Comparison of ENCODE assay signal across 29 cellular contexts in the genomic region with DNA sequence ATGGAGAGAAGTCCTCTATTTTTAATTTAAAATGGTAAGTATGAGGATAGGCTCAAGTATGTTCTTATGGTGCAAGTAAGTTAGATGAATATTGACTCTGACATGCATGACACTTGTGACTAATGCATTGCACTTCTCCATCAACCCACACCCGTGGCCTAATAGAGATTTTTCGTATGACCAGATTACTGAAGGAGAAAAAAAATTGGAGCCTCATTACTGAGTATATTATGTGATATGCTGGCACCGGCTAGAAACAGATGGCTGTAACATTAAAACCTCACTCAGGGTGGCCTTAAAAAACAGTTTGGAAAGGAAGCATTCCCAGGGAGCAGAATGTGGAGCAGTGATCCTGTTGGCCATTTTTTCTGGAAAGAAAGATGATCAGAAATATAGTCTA.
"Had no signal": no experiment of that assay in that cellular context is flagged by ENCODE, and none has a peak within 500 bp of the region (broad histone marks: within the 10 kb centered on the region; RNA-seq: fewer than 3 reads in every experiment).

No MANE protein-coding gene starts in this region.

- H3K9me3 ChIP-seq: MG63 had no signal

- DNase-seq: activated CD4-positive, alpha-beta memory T cell treated with anti-CD3 and anti-CD28 coated beads, Interleukin-2, amount 10 ng/mL, durations not matched to agents 7 days and 5 days; activated CD4-positive, alpha-beta T cell treated with anti-CD3 and anti-CD28 coated beads for 36 hours; activated CD4-positive, alpha-beta T cell treated with anti-CD3 and anti-CD28 coated beads, Interleukin-2, amount 50 U/mL, for 1 hour; activated gamma-delta T cell; activated naive CD4-positive, alpha-beta T cell treated with anti-CD3 and anti-CD28 coated beads for 36 hours; activated T-cell treated with anti-CD3 and anti-CD28 coated beads for 4 hours; activated T-cell treated with anti-CD3 and anti-CD28 coated beads, Interleukin-2, amount 50 U/mL, for 48 hours; anterior cingulate cortex; central memory CD4-positive, alpha-beta T cell; MG63; MV-4-11; NCI-H1092 treated with DMSO at 0.1 percent for 48 hours; NCI-H1417 treated with DMSO at 0.1 percent for 48 hours; NCI-H187; NCI-H2081; NCI-H2227 treated with DMSO at 0.1 percent for 48 hours; NCI-H69; NK-92 treated with Interleukin-12 subunit alpha and Interleukin-12 subunit beta, amount 100 ng/mL, for 24 hours; OCI-M1; RPMI8226; T-cell; T-helper 2 cell; T1000; WERI-Rb-1 had no signal

- H3K27ac ChIP-seq: SK-N-MC, WERI-Rb-1 had no signal

- H3K27me3 ChIP-seq: MG63 had no signal

- H3K36me3 ChIP-seq: MG63, WERI-Rb-1 had no signal

- H3K36me3 Mint-ChIP-seq: activated naive CD8-positive, alpha-beta T cell; T-cell had no signal

- H3K4me3 ChIP-seq: MG63, SK-N-MC had no signal

- H3K4me1 Mint-ChIP-seq: activated CD4-positive, alpha-beta memory T cell treated with anti-CD3 and anti-CD28 coated beads, Interleukin-2, amount 10 ng/mL, durations not matched to agents 7 days and 5 days; activated CD4-positive, alpha-beta T cell treated with anti-CD3 and anti-CD28 coated beads for 36 hours; activated T-helper 17 cell treated with anti-CD3 and anti-CD28 coated beads, Interleukin-2, amount 50 U/mL, for 72 hours; T-cell had no signal

- ATAC-seq: activated CD4-positive, alpha-beta T cell treated with anti-CD3 and anti-CD28 coated beads for 36 hours; activated T-helper 17 cell treated with anti-CD3 and anti-CD28 coated beads, Interleukin-2, amount 50 U/mL, for 72 hours; Panc1; Right ventricle myocardium inferior; T-cell had no signal

- H3K9me3 Mint-ChIP-seq: activated CD4-positive, alpha-beta memory T cell treated with anti-CD3 and anti-CD28 coated beads, Interleukin-2, amount 10 ng/mL, durations not matched to agents 7 days and 5 days; activated naive CD4-positive, alpha-beta T cell treated with anti-CD3 and anti-CD28 coated beads for 36 hours; activated T-helper 17 cell treated with anti-CD3 and anti-CD28 coated beads, Interleukin-2, amount 50 U/mL, for 72 hours had no signal

- H3K4me3 Mint-ChIP-seq: activated CD4-positive, alpha-beta memory T cell treated with anti-CD3 and anti-CD28 coated beads, Interleukin-2, amount 10 ng/mL, durations not matched to agents 7 days and 5 days; activated CD4-positive, alpha-beta T cell treated with anti-CD3 and anti-CD28 coated beads for 36 hours; activated naive CD4-positive, alpha-beta T cell treated with anti-CD3 and anti-CD28 coated beads for 36 hours; activated naive CD8-positive, alpha-beta T cell; activated T-helper 17 cell treated with anti-CD3 and anti-CD28 coated beads, Interleukin-2, amount 50 U/mL, for 72 hours; T-cell had no signal

- H3K27me3 Mint-ChIP-seq: activated CD4-positive, alpha-beta memory T cell treated with anti-CD3 and anti-CD28 coated beads, Interleukin-2, amount 10 ng/mL, durations not matched to agents 7 days and 5 days; activated CD4-positive, alpha-beta T cell treated with anti-CD3 and anti-CD28 coated beads for 36 hours; activated naive CD8-positive, alpha-beta T cell; activated T-helper 17 cell treated with anti-CD3 and anti-CD28 coated beads, Interleukin-2, amount 50 U/mL, for 72 hours; T-cell had no signal

- H3K27ac Mint-ChIP-seq: activated CD4-positive, alpha-beta memory T cell treated with anti-CD3 and anti-CD28 coated beads, Interleukin-2, amount 10 ng/mL, durations not matched to agents 7 days and 5 days; activated CD4-positive, alpha-beta T cell treated with anti-CD3 and anti-CD28 coated beads for 36 hours; activated naive CD4-positive, alpha-beta T cell treated with anti-CD3 and anti-CD28 coated beads for 36 hours; activated naive CD8-positive, alpha-beta T cell; activated T-helper 17 cell treated with anti-CD3 and anti-CD28 coated beads, Interleukin-2, amount 50 U/mL, for 72 hours; T-cell had no signal
